In genomic region chr11:34105957-34106504, GRCh38 we compare ENCODE assay signal across 8 cellular contexts. TPM values are rescaled to one million over a fixed set of nuclear protein-coding genes. Genes with fewer than 3 reads are reported as not detected.
DNase-seq lines count a peak whose midpoint lies in the region; ATAC-seq and TF ChIP-seq lines count a peak whose summit lies in the region.

No MANE protein-coding gene starts in this region.

- H3K36me3 ChIP-seq in MG63 (peaks cover 52% of the 10 kb centered on the region), mucosa of stomach (ENCODE audit: control insufficient read depth, insufficient read depth, low read length) (no peaks in the 10 kb centered on the region)

- TF ChIP-seq CTCF in GM12864 (IDR thresholded peaks at IDR 0.05; ENCODE audit: low read depth, low read length, missing control alignments) = no peak
- TF ChIP-seq CTCF in choroid plexus epithelial cell (conservative IDR thresholded peaks at IDR 0.05; ENCODE audit: low read depth, low read length) = no peak

- DNase-seq in GM12864 (ENCODE audit: low read depth) (no peak), MG63 (no peak), choroid plexus epithelial cell (ENCODE audit: low read depth) (peak; percentile 49), NCI-H187 (lab: John Stamatoyannopoulos, UW) (no peak), NCI-H774 (lab: John Stamatoyannopoulos, UW) (no peak)
- no peak for DNase-seq in stimulated activated CD4-positive, alpha-beta T cell treated with anti-CD3 and anti-CD28 coated beads, Interleukin-4, amount 100 ng/mL, for 24 hours

- H3K27me3 ChIP-seq in MG63 = no peaks in the 10 kb centered on the region
- H3K27me3 ChIP-seq in mucosa of stomach (ENCODE audit: control insufficient read depth, insufficient read depth, low read length) = no peaks in the 10 kb centered on the region

- peaks cover 14% of the 10 kb centered on the region for H3K4me1 ChIP-seq in mucosa of stomach (ENCODE audit: control insufficient read depth, insufficient read depth, low read length)

- H3K9me3 ChIP-seq in MG63 = no peaks in the 10 kb centered on the region
- H3K9me3 ChIP-seq in mucosa of stomach (ENCODE audit: control insufficient read depth, low read length) = no peaks in the 10 kb centered on the region

- ATAC-seq in HG03521 (IDR thresholded peaks at IDR 0.05; ENCODE audit: unreplicated experiment) = no peak

- peak overlapping the region; percentile 97 for H3K9ac ChIP-seq in mucosa of stomach (ENCODE audit: low read length)

- peak overlapping the region; percentile 70 for H3K4me3 ChIP-seq in GM12864 (ENCODE audit: low read depth, low read length)
- H3K4me3 ChIP-seq in MG63 = peak overlapping the region; percentile 94
- H3K4me3 ChIP-seq in choroid plexus epithelial cell (ENCODE audit: low read depth, low read length) = peak overlapping the region; percentile 68
- H3K4me3 ChIP-seq in mucosa of stomach (ENCODE audit: low read length) = peak overlapping the region; percentile 68

RNA-seq across cellular contexts. Expression of gene NAT10, which starts 0.6 kb away (rescaled TPM):
- total RNA-seq in MG63 (2014; rRNA removed; shearing (Covaris generic); ENCODE audit: low replicate concordance) = 52.1 and 96.3 TPM in 2 replicates

RNA-seq across cellular contexts. Expression of gene CAPRIN1, which starts 54.5 kb away (rescaled TPM):
- 199 and 235 TPM in 2 replicates for total RNA-seq in MG63 (2014; rRNA removed; shearing (Covaris generic); ENCODE audit: low replicate concordance)
